In the genomic region with DNA sequence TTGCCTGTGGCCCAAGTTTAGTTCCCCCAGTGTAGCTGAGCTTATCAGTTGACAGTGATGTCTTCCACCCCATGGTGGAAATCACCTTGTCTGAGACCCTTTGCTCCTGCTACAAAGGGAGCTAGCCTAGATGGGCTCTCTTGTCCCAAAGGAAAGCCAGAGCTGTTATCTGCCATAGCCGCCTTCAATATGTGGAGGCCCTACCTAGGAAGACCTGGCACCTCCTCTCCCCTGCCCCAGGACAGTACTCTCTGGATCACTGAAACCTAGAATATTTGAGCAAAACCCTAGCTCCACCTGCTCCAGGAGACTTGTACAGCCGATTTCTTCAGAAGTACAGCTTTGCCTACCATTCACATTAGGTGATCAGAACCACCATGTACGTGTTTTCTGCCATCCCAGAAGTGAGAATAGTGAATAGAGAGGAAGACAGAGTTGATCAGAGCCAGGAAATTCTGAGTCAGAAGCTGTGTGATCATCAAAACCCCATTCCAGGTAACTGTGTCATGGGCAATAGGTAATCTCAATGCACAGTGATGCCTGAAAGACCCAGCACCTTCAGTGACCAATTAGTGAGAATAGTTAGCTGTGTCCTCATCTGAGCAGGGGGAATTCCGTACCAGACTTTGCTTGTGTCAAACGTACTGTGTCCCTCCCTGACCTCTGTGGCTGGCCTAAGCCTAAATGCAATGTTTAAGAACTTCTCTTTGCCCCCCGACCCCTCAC, we compare ENCODE assay signal across 16 cellular contexts.
DNase-seq lines count a peak whose midpoint lies in the region; ATAC-seq lines count a peak whose summit lies in the region.
"Had no signal": no experiment of that assay in that cellular context is flagged by ENCODE, and none has a peak within 500 bp of the region (broad histone marks: within the 10 kb centered on the region; RNA-seq: fewer than 3 reads in every experiment).

No MANE protein-coding gene starts in this region.

- H3K9me2 ChIP-seq in GM23248 (ENCODE audit: insufficient read depth): no peaks in the 10 kb centered on the region

- H2AFZ ChIP-seq in GM23248: no peak overlapping the region
- H2AFZ ChIP-seq: GM23338 had no signal

- 88 to 94% methylated on average over 6 of the region's 6 CpGs for WGBS in GM23248 (ENCODE audit: low coverage in 1 of 2, low lambda C conversion rate in 2 of 2, missing lambda C conversion rate in 2 of 2), 2 experiments

- peak overlapping the region; percentile 97 for H3K27ac Mint-ChIP-seq in activated T-cell treated with anti-CD3 and anti-CD28 coated beads, Interleukin-2, amount 50 U/mL, for 72 hours
- peak overlapping the region in 2 of 8 donors; percentile 44 to 89 for H3K27ac Mint-ChIP-seq in CD8-positive, alpha-beta memory T cell
- H3K27ac Mint-ChIP-seq: GM23338 had no signal

- no peak overlapping the region for H3K4me2 ChIP-seq in GM23248 (ENCODE audit: unreplicated experiment)
- H3K4me2 ChIP-seq: BLaER1, GM23338 had no signal

- CTCF ChIA-PET in CD8-positive, alpha-beta memory T cell (lab: Charles Lee): no interaction called here

- no peaks in the 10 kb centered on the region for H3K9me3 Mint-ChIP-seq in activated T-cell treated with anti-CD3 and anti-CD28 coated beads, Interleukin-2, amount 50 U/mL, for 72 hours
- H3K9me3 Mint-ChIP-seq in CD8-positive, alpha-beta memory T cell: no peaks in the 10 kb centered on the region
- H3K9me3 Mint-ChIP-seq: GM23338; naive thymus-derived CD4-positive, alpha-beta T cell had no signal

- no peak overlapping the region for H3K9ac ChIP-seq in GM23248
- H3K9ac ChIP-seq: BLaER1 had no signal

- H3K4me1 ChIP-seq in GM23248 (ENCODE audit: insufficient read depth): no peaks in the 10 kb centered on the region
- no peaks in the 10 kb centered on the region for H3K4me1 ChIP-seq in HAP-1
- H3K4me1 ChIP-seq in CD8-positive, alpha-beta memory T cell (ENCODE audit: insufficient read depth, low read length): peaks cover 11% of the 10 kb centered on the region

- DNase-seq in ELR (ENCODE audit: low read depth): peak; percentile 21
- peak; percentile 19 for DNase-seq in GM23248
- peak; percentile 38 to 60 for DNase-seq in activated T-cell treated with anti-CD3 and anti-CD28 coated beads, Interleukin-2, amount 50 U/mL, for 72 hours
- peak; percentile 32 for DNase-seq in iris pigment epithelial cell (ENCODE audit: low read depth)
- no peak for DNase-seq in GM19240 (ENCODE audit: insufficient read length, low spot score)
- no peak for DNase-seq in HAP-1 (ENCODE audit: low spot score in 2 of 2)
- DNase-seq in CD8-positive, alpha-beta memory T cell: no peak
- DNase-seq: DMS79 treated with DMSO at 0.1 percent for 48 hours; left lung; naive thymus-derived CD4-positive, alpha-beta T cell; NCI-H2029; NCI-H69; stomach had no signal

- H3K4me1 Mint-ChIP-seq in activated T-cell treated with anti-CD3 and anti-CD28 coated beads, Interleukin-2, amount 50 U/mL, for 72 hours (ENCODE audit: low read depth): peaks cover 55% of the 10 kb centered on the region
- peaks cover 7 to 9% (median 8%) of the 10 kb centered on the region in 3 donors for H3K4me1 Mint-ChIP-seq in CD8-positive, alpha-beta memory T cell

- no peak overlapping the region for H3K4me3 ChIP-seq in GM23248
- no peak overlapping the region for H3K4me3 ChIP-seq in HAP-1
- H3K4me3 ChIP-seq in CD8-positive, alpha-beta memory T cell (ENCODE audit: low read length): no peak overlapping the region
- H3K4me3 ChIP-seq: BLaER1, GM23338, left lung, stomach had no signal

- ATAC-seq in activated T-cell treated with anti-CD3 and anti-CD28 coated beads, Interleukin-2, amount 50 U/mL, for 72 hours (replicated peaks in 1 of 2): peak; percentile 86
- ATAC-seq in GM18867 (IDR thresholded peaks at IDR 0.05; ENCODE audit: unreplicated experiment): no peak
- ATAC-seq: left lung; naive thymus-derived CD4-positive, alpha-beta T cell had no signal

- POLR2A ChIA-PET in CD8-positive, alpha-beta memory T cell (lab: Charles Lee): no interaction called here

- no peaks in the 10 kb centered on the region for H3K79me2 ChIP-seq in GM23248 (ENCODE audit: insufficient read depth)

- H3K9me3 ChIP-seq in GM23248 (ENCODE audit: low read depth) (no peaks in the 10 kb centered on the region), HAP-1 (no peaks in the 10 kb centered on the region)
- no peaks in the 10 kb centered on the region for H3K9me3 ChIP-seq in CD8-positive, alpha-beta memory T cell (ENCODE audit: low read length)
- H3K9me3 ChIP-seq: BLaER1, left lung, stomach had no signal

- H3K27ac ChIP-seq in GM23248: no peak overlapping the region
- no peak overlapping the region for H3K27ac ChIP-seq in CD8-positive, alpha-beta memory T cell (ENCODE audit: low read depth, low read length)
- H3K27ac ChIP-seq: BLaER1, left lung, stomach had no signal

- peak overlapping the region; percentile 74 to 79 for H3K4me3 Mint-ChIP-seq in activated T-cell treated with anti-CD3 and anti-CD28 coated beads, Interleukin-2, amount 50 U/mL, for 72 hours
- no peak overlapping the region for H3K4me3 Mint-ChIP-seq in CD8-positive, alpha-beta memory T cell
- H3K4me3 Mint-ChIP-seq: GM23338; naive thymus-derived CD4-positive, alpha-beta T cell had no signal

- H3K27me3 ChIP-seq in GM23248 (replicated peaks; ENCODE audit: insufficient read depth) (no peaks in the 10 kb centered on the region), HAP-1 (ENCODE audit: low read depth) (no peaks in the 10 kb centered on the region)
- H3K27me3 ChIP-seq in CD8-positive, alpha-beta memory T cell (ENCODE audit: insufficient read depth, low read length, poor library complexity, severe bottlenecking): no peaks in the 10 kb centered on the region
- H3K27me3 ChIP-seq: BLaER1, left lung, stomach had no signal

- no peaks in the 10 kb centered on the region for H3K36me3 ChIP-seq in GM23248 (ENCODE audit: low read depth)
- no peaks in the 10 kb centered on the region for H3K36me3 ChIP-seq in HAP-1 (replicated peaks)
- H3K36me3 ChIP-seq in CD8-positive, alpha-beta memory T cell (ENCODE audit: insufficient read depth, low read length): peaks cover 4% of the 10 kb centered on the region

- no peaks in the 10 kb centered on the region for H3F3A ChIP-seq in GM23248 (ENCODE audit: insufficient read depth)

- peaks cover 0 to 2% of the 10 kb centered on the region in 2 donors for H3K36me3 Mint-ChIP-seq in activated T-cell treated with anti-CD3 and anti-CD28 coated beads, Interleukin-2, amount 50 U/mL, for 72 hours (ENCODE audit: insufficient read depth in 2 of 2)
- H3K36me3 Mint-ChIP-seq in CD8-positive, alpha-beta memory T cell: peaks cover 0 to 42% (median 16%) of the 10 kb centered on the region in 3 donors

- no peaks in the 10 kb centered on the region for H3K27me3 Mint-ChIP-seq in activated T-cell treated with anti-CD3 and anti-CD28 coated beads, Interleukin-2, amount 50 U/mL, for 72 hours (ENCODE audit: low read depth)
- no peaks in the 10 kb centered on the region for H3K27me3 Mint-ChIP-seq in CD8-positive, alpha-beta memory T cell
- H3K27me3 Mint-ChIP-seq: naive thymus-derived CD4-positive, alpha-beta T cell had no signal

- in situ Hi-C loops in GM23248 (cut with MboI): no loop called here
- in situ Hi-C loops in HAP-1 (cut with MboI; ENCODE audit: low sequenced_read_pairs): no loop called here

- no peaks in the 10 kb centered on the region for H4K20me1 ChIP-seq in GM23248 (ENCODE audit: insufficient read depth)

Comparison
In these comparisons a context has a peak if more than half of its experiments do, and no peak if none do; other contexts are left out.
1. DNase-seq: peak in ELR (single experiment), GM23248 (single experiment), activated T-cell treated with anti-CD3 and anti-CD28 coated beads, Interleukin-2, amount 50 U/mL, for 72 hours (2 of 2) and iris pigment epithelial cell (single experiment); none in GM19240 (single experiment), HAP-1 (0 of 2) and CD8-positive, alpha-beta memory T cell (0 of 5).
2. H3K4me3 Mint-ChIP-seq: peak in activated T-cell treated with anti-CD3 and anti-CD28 coated beads, Interleukin-2, amount 50 U/mL, for 72 hours (2 of 2); none in CD8-positive, alpha-beta memory T cell (0 of 7).